In genomic region chr2:197349699-197350098, GRCh38 we compare ENCODE assay signal across 28 cellular contexts.
"Had no signal": no experiment of that assay in that cellular context is flagged by ENCODE, and none has a peak within 500 bp of the region (broad histone marks: within the 10 kb centered on the region; RNA-seq: fewer than 3 reads in every experiment).

No MANE protein-coding gene starts in this region.

- H3K4me1 ChIP-seq: left lung, lower lobe of right lung, neural progenitor cell, prostate gland, spleen, tibial nerve, upper lobe of left lung had no signal

- H3K36me3 Mint-ChIP-seq: naive B cell; natural killer cell; neural progenitor cell; stimulated activated effector memory CD8-positive, alpha-beta T cell treated with anti-CD3 and anti-CD28 coated beads, Interleukin-12 subunit alpha, Interleukin-12 subunit beta, amount 100 ng/mL, for 72 hours had no signal

- H3K9ac ChIP-seq: neural progenitor cell had no signal

- H2AFZ ChIP-seq: neural progenitor cell had no signal

- H3K4me1 Mint-ChIP-seq: naive B cell, natural killer cell, nephron progenitor cell, neural progenitor cell had no signal

- H3K27me3 ChIP-seq: left lung, neural progenitor cell, neutrophil, ovary, spleen, tibial nerve, upper lobe of left lung had no signal

- ATAC-seq: left cardiac atrium; lower lobe of right lung; natural killer cell; right cardiac atrium; sciatic nerve; stimulated activated effector memory CD8-positive, alpha-beta T cell treated with anti-CD3 and anti-CD28 coated beads, Interleukin-12 subunit alpha, Interleukin-12 subunit beta, amount 100 ng/mL, for 72 hours had no signal

- H3K27ac Mint-ChIP-seq: naive B cell; natural killer cell; nephron progenitor cell; neural progenitor cell; stimulated activated effector memory CD8-positive, alpha-beta T cell treated with anti-CD3 and anti-CD28 coated beads, Interleukin-12 subunit alpha, Interleukin-12 subunit beta, amount 100 ng/mL, for 72 hours; stimulated activated naive CD8-positive, alpha-beta T cell treated with anti-CD3 and anti-CD28 coated beads, Interleukin-15, Interleukin-2, amounts not matched to agents 100 ng/mL and 50 ng/mL, for 24 hours had no signal

- H3K27me3 Mint-ChIP-seq: naive B cell; stimulated activated naive CD8-positive, alpha-beta T cell treated with anti-CD3 and anti-CD28 coated beads, Interleukin-15, Interleukin-2, amounts not matched to agents 100 ng/mL and 50 ng/mL, for 24 hours had no signal

- H3K9me3 Mint-ChIP-seq: naive B cell; natural killer cell; neural progenitor cell; stimulated activated effector memory CD8-positive, alpha-beta T cell treated with anti-CD3 and anti-CD28 coated beads, Interleukin-12 subunit alpha, Interleukin-12 subunit beta, amount 100 ng/mL, for 72 hours; stimulated activated naive CD8-positive, alpha-beta T cell treated with anti-CD3 and anti-CD28 coated beads, Interleukin-15, Interleukin-2, amounts not matched to agents 100 ng/mL and 50 ng/mL, for 24 hours had no signal

- H3K27ac ChIP-seq: left lung, lower lobe of right lung, neural progenitor cell, neutrophil, ovary, prostate gland, spleen, tibial nerve, upper lobe of left lung had no signal

- H3K36me3 ChIP-seq: left lung, lower lobe of right lung, neural progenitor cell, neutrophil, ovary, prostate gland, spleen, tibial nerve, upper lobe of left lung had no signal

- H3K9me3 ChIP-seq: left lung, lower lobe of right lung, neutrophil, ovary, prostate gland, spleen, tibial nerve, upper lobe of left lung had no signal

- DNase-seq: head of caudate nucleus; hippocampal formation; kidney glomerular epithelial cell; left cardiac atrium; left lung; lower lobe of right lung; mammary epithelial cell; mesenchymal stem cell; naive B cell; natural killer cell; nephron progenitor cell; occipital lobe; ovary; posterior cingulate gyrus; retina; right cardiac atrium; small intestine; spleen; stimulated activated CD4-positive, alpha-beta T cell treated with anti-CD3 and anti-CD28 coated beads, Interleukin-4, amount 100 ng/mL, for 24 hours; stimulated activated naive CD4-positive, alpha-beta T cell; upper lobe of left lung had no signal

- H3K4me2 ChIP-seq: neural progenitor cell had no signal

- H3K4me3 ChIP-seq: left lung, lower lobe of right lung, neural progenitor cell, ovary, prostate gland, spleen, tibial nerve, upper lobe of left lung had no signal

- H3K4me3 Mint-ChIP-seq: naive B cell; natural killer cell; nephron progenitor cell; neural progenitor cell; stimulated activated effector memory CD8-positive, alpha-beta T cell treated with anti-CD3 and anti-CD28 coated beads, Interleukin-12 subunit alpha, Interleukin-12 subunit beta, amount 100 ng/mL, for 72 hours; stimulated activated naive CD8-positive, alpha-beta T cell treated with anti-CD3 and anti-CD28 coated beads, Interleukin-15, Interleukin-2, amounts not matched to agents 100 ng/mL and 50 ng/mL, for 24 hours had no signal
